ENCODE assay signal across 8 cellular contexts in the genomic region with DNA sequence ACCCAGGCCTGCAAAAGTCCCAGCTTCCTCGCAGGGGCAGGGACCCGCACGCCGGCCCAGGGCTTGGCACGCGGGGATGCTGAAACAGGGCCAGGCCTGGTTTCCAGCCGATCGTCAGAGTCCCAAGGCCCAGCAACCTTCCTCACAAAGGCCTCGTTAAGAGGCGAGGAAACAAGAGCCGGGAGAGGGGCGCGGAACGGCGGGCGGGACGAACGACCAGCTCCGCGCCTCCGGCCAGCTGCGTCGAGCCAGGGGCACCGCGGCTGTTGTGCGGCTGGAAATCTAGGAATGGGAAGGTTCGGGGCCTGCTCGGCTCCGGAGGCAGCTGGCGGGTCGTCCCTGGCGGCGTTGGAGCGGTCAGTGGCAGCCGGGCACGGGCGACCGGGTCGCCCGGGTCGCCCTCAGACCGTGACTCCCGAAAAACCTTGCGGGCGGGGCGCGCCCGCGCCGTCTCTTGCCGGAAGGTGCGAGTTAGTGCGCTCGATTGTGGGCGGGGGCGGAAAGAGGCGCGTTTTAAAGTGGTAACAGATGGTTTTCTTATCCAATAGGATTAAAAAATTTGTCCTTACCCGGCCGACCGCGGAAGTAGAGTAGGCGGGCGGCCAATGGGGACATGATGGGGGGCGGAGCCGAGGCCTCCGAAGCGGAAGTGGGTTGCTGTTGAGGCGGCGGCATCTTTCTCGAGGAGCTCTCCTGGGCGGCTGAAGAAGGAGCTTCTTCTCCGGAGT. TPM values are rescaled to one million over a fixed set of nuclear protein-coding genes. Genes with fewer than 3 reads are reported as not detected.
DNase-seq lines count a peak whose midpoint lies in the region; ATAC-seq and TF ChIP-seq lines count a peak whose summit lies in the region.

A gene with protein sequence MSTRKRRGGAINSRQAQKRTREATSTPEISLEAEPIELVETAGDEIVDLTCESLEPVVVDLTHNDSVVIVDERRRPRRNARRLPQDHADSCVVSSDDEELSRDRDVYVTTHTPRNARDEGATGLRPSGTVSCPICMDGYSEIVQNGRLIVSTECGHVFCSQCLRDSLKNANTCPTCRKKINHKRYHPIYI (plus strand): TSS at position 643 of the 728 bp plus-strand sequence. CDS start 21,388 bp downstream, outside the sequence.

- TF ChIP-seq CTCF in LNCaP clone FGC (IDR thresholded peaks at IDR 0.05; ENCODE audit: control insufficient read depth, extremely low read depth, insufficient read depth) (no peak), RWPE1 (conservative IDR thresholded peaks at IDR 0.05; ENCODE audit: low read depth) (no peak), fibroblast of mammary gland (conservative IDR thresholded peaks at IDR 0.05; ENCODE audit: control insufficient read depth, insufficient read depth, low read depth, low read length) (no peak), natural killer cell (IDR thresholded peaks at IDR 0.05) (no peak)

- H3K27ac ChIP-seq in RWPE1 = peak within 1 kb of the TSS; percentile 90

- CTCF ChIA-PET in RWPE1 (lab: Yijun Ruan, JAX) = no interaction called here

- peak; percentile 85 for ATAC-seq in activated T-helper 17 cell treated with anti-CD3 and anti-CD28 coated beads, Interleukin-2, amount 50 U/mL, for 72 hours (replicated peaks)
- ATAC-seq in natural killer cell = peak; percentile 84 to 93 (median 88)

- H3K27me3 Mint-ChIP-seq in activated T-helper 17 cell treated with anti-CD3 and anti-CD28 coated beads, Interleukin-2, amount 50 U/mL, for 72 hours = no peaks in the 10 kb centered on the region
- H3K27me3 Mint-ChIP-seq in natural killer cell (ENCODE audit: low read depth in 2 of 2) = no peaks in the 10 kb centered on the region

- H3K4me3 Mint-ChIP-seq in activated T-helper 17 cell treated with anti-CD3 and anti-CD28 coated beads, Interleukin-2, amount 50 U/mL, for 72 hours = peak within 1 kb of the TSS; percentile 98
- peak within 1 kb of the TSS; percentile 97 for H3K4me3 Mint-ChIP-seq in natural killer cell

- peaks cover 12% of the 10 kb centered on the region for H3K4me1 Mint-ChIP-seq in activated T-helper 17 cell treated with anti-CD3 and anti-CD28 coated beads, Interleukin-2, amount 50 U/mL, for 72 hours
- peaks cover 48 to 57% of the 10 kb centered on the region in 2 donors for H3K4me1 Mint-ChIP-seq in natural killer cell

- DNase-seq in Daoy (ENCODE audit: low read depth) = peak; percentile 95
- DNase-seq in GOT3 (lab: John Stamatoyannopoulos, UW) = peak; percentile 85
- peak; percentile 90 for DNase-seq in LNCaP clone FGC (ENCODE audit: low read depth)
- DNase-seq in RWPE1 (ENCODE audit: low spot score) = peak; percentile 95
- DNase-seq in fibroblast of mammary gland (ENCODE audit: low read depth) = peak; percentile 93
- peak; percentile 92 for DNase-seq in natural killer cell
- peak; percentile 98 for DNase-seq in stimulated activated naive CD4-positive, alpha-beta T cell treated with Interleukin-2 at 50 U/mL for 16 hours (lab: John Stamatoyannopoulos, UW)

- H3K9me3 Mint-ChIP-seq in activated T-helper 17 cell treated with anti-CD3 and anti-CD28 coated beads, Interleukin-2, amount 50 U/mL, for 72 hours = no peaks in the 10 kb centered on the region
- no peaks in the 10 kb centered on the region for H3K9me3 Mint-ChIP-seq in natural killer cell

- H3K27ac Mint-ChIP-seq in activated T-helper 17 cell treated with anti-CD3 and anti-CD28 coated beads, Interleukin-2, amount 50 U/mL, for 72 hours = peak within 1 kb of the TSS; percentile 97
- H3K27ac Mint-ChIP-seq in natural killer cell = peak within 1 kb of the TSS; percentile 97 to 98

- POLR2A ChIA-PET in RWPE1 (lab: Yijun Ruan, JAX; ENCODE audit: low non-redundant PET) = no interaction called here

- peak within 1 kb of the TSS; percentile 99 for H3K4me3 ChIP-seq in LNCaP clone FGC (ENCODE audit: low read depth, low read length)
- peak within 1 kb of the TSS; percentile 85 for H3K4me3 ChIP-seq in fibroblast of mammary gland (ENCODE audit: control insufficient read depth, low read depth, low read length)

- H3K36me3 Mint-ChIP-seq in activated T-helper 17 cell treated with anti-CD3 and anti-CD28 coated beads, Interleukin-2, amount 50 U/mL, for 72 hours (ENCODE audit: low read depth) = peaks cover 52% of the 10 kb centered on the region
- H3K36me3 Mint-ChIP-seq in natural killer cell = no peaks in the 10 kb centered on the region

- intact Hi-C loops in natural killer cell (cut with micrococcal nuclease) = loop anchor here (1.0 to 5.0 kb wide), 4 partner anchors 16 to 186 kb away; partner anchors contain the start of gene FAM193A

RNA-seq across cellular contexts. Expression of the gene that starts here (rescaled TPM):
- 89.0 and 137 TPM in 2 replicates for total RNA-seq in Daoy (2014; rRNA removed; shearing (Covaris generic))
- total RNA-seq in activated T-helper 17 cell treated with anti-CD3 and anti-CD28 coated beads, Interleukin-2, amount 50 U/mL, for 72 hours = 10 to 100 TPM; 90.8 to 97.1 TPM
- total RNA-seq in natural killer cell = 100 to 1,000 TPM; 103 to 130 (median 123) TPM

Comparison
In these comparisons a context has a peak if more than half of its experiments do, and no peak if none do; other contexts are left out.
1. Peak in every context shown above with its lines: DNase-seq, ATAC-seq, H3K4me3 ChIP-seq and H3K27ac ChIP-seq.